22 cellular contexts compared by ENCODE assay signal in genomic region chr3:54857343-54857742, GRCh38.
A peak's percentile ranks its signal among the peaks of the same experiment; 100 is the strongest.
DNase-seq lines count a peak whose midpoint lies in the region; ATAC-seq and TF ChIP-seq lines count a peak whose summit lies in the region.
"Had no signal": no experiment of that assay in that cellular context is flagged by ENCODE, and none has a peak within 500 bp of the region (broad histone marks: within the 10 kb centered on the region; RNA-seq: fewer than 3 reads in every experiment).

No MANE protein-coding gene starts in this region.

- no peaks in the 10 kb centered on the region for H3K9me3 ChIP-seq in adrenal gland (replicated peaks in 1 of 3)
- H3K9me3 ChIP-seq: BLaER1, upper lobe of left lung had no signal

- no peaks in the 10 kb centered on the region for H3K27me3 ChIP-seq in adrenal gland
- H3K27me3 ChIP-seq: BLaER1, upper lobe of left lung had no signal

- in situ Hi-C loops in ACHN (cut with HindIII; ENCODE audit: low pct_ligation_motif_present, low pct_unique_long_range_greater_than_20kb, low sequenced_read_pairs), result no loop called here

- H3K4me3 ChIP-seq in adrenal gland, result no peak overlapping the region
- H3K4me3 ChIP-seq: BLaER1, upper lobe of left lung had no signal

- intact Hi-C loops in adrenal gland (cut with DNase I), result loop anchor here in 1 of 2 donors (5.0 to 10.0 kb wide), 2 partner anchors 325 to 887 kb away; no protein-coding TSS in a partner anchor

- no peak for TF ChIP-seq CTCF in adrenal gland (IDR thresholded peaks at IDR 0.05)

- peaks cover 0 to 21% of the 10 kb centered on the region in 2 donors for H3K4me1 ChIP-seq in adrenal gland (replicated peaks in 1 of 2)
- H3K4me1 ChIP-seq: upper lobe of left lung had no signal

- TF ChIP-seq POLR2A in adrenal gland (IDR thresholded peaks at IDR 0.05), result no peak

- DNase-seq in ACHN, result peak; percentile 51
- peak; percentile 22 for DNase-seq in LoVo (ENCODE audit: low spot score)
- DNase-seq in adrenal gland, result peak in 6 of 7 donors; percentile 65 to 76 (median 70)
- peak; percentile 63 for DNase-seq in kidney tubule cell (ENCODE audit: low spot score)
- no peak for DNase-seq in NCI-H146 (lab: John Stamatoyannopoulos, UW)
- DNase-seq: activated CD4-positive, alpha-beta memory T cell treated with anti-CD3 and anti-CD28 coated beads, Interleukin-2, amount 10 ng/mL, durations not matched to agents 7 days and 5 days; activated CD4-positive, CD25-positive, alpha-beta regulatory T cell; activated naive CD4-positive, alpha-beta T cell treated with anti-CD3 and anti-CD28 coated beads, Interleukin-2, amount 10 ng/mL, durations not matched to agents 7 days and 5 days; activated T-cell treated with anti-CD3 and anti-CD28 coated beads, Interleukin-2, amount 50 U/mL, for 4 hours; anterior cingulate cortex; glutamatergic neuron; HFFc6; NCI-H1930; stimulated activated CD4-positive, alpha-beta T cell treated with anti-CD3 and anti-CD28 coated beads, Interleukin-4, amount 100 ng/mL, for 24 hours; stimulated activated naive CD8-positive, alpha-beta T cell treated with anti-CD3 and anti-CD28 coated beads, Interleukin-15, amount 100 ng/mL, for 72 hours; upper lobe of left lung had no signal

- H3K36me3 ChIP-seq in adrenal gland (replicated peaks in 1 of 2), result no peaks in the 10 kb centered on the region
- H3K36me3 ChIP-seq: BLaER1, upper lobe of left lung had no signal

- 34 to 62% (median 56%) methylated on average over 3 of the region's 3 CpGs for WGBS in adrenal gland, 4 donors

- H3K27ac ChIP-seq in adrenal gland, result no peak overlapping the region
- H3K27ac ChIP-seq: BLaER1, HL-60, upper lobe of left lung had no signal

- ATAC-seq in HG02973 (IDR thresholded peaks at IDR 0.05; ENCODE audit: unreplicated experiment) (no peak), HG03175 (IDR thresholded peaks at IDR 0.05; ENCODE audit: unreplicated experiment) (no peak), GM19395 (IDR thresholded peaks at IDR 0.05; ENCODE audit: unreplicated experiment) (no peak)
- ATAC-seq: activated T-cell treated with anti-CD3 and anti-CD28 coated beads, Interleukin-2, amount 50 U/mL, for 4 hours; left lobe of liver; stimulated activated naive CD8-positive, alpha-beta T cell treated with anti-CD3 and anti-CD28 coated beads, Interleukin-15, amount 100 ng/mL, for 72 hours had no signal
